Comparison of ENCODE assay signal across 2 cellular contexts in genomic region chr5:142292808-142293207, GRCh38.
TF ChIP-seq lines count a peak whose summit lies in the region.

No MANE protein-coding gene starts in this region.

TF ChIP-seq in IMR-90, 13 proteins besides CTCF, POLR2A, EP300 and RAD21:
- no peak for TF ChIP-seq FOS (IDR thresholded peaks at IDR 0.05; ENCODE audit: low read depth, low read length)
- no peak for TF ChIP-seq USF2 (IDR thresholded peaks at IDR 0.05; ENCODE audit: low read depth, low read length)
- no peak for TF ChIP-seq CEBPB (IDR thresholded peaks at IDR 0.05; ENCODE audit: low read depth, low read length)
- no peak for TF ChIP-seq MAFK (IDR thresholded peaks at IDR 0.05; ENCODE audit: low read depth, low read length)

TF ChIP-seq in endothelial cell of umbilical vein, 7 proteins besides CTCF, POLR2A, EP300 and RAD21:
- no peak for TF ChIP-seq JUN (IDR thresholded peaks at IDR 0.05; ENCODE audit: borderline replicate concordance, insufficient read depth, insufficient read length, low read depth)
- no peak for TF ChIP-seq FOS (IDR thresholded peaks at IDR 0.05; ENCODE audit: borderline replicate concordance, insufficient read depth, low read length)
- no peak for TF ChIP-seq MAX (IDR thresholded peaks at IDR 0.05; ENCODE audit: insufficient read depth, insufficient read length)
- TF ChIP-seq GATA2 (IDR thresholded peaks at IDR 0.05; ENCODE audit: insufficient read depth, insufficient read length, low read depth, low read length): no peak
- TF ChIP-seq MYC (IDR thresholded peaks at IDR 0.05; ENCODE audit: low read depth, low read length): no peak
- no peak for TF ChIP-seq POLR2AphosphoS5 (IDR thresholded peaks at IDR 0.05; ENCODE audit: insufficient read depth, low read depth, low read length)
- no peak for TF ChIP-seq EZH2 (IDR thresholded peaks at IDR 0.05; ENCODE audit: borderline replicate concordance, low read depth, low read length, severe bottlenecking)
